13 cellular contexts compared by ENCODE assay signal in genomic region chr4:111689214-111689613, GRCh38.
DNase-seq lines count a peak whose midpoint lies in the region; ATAC-seq, FAIRE-seq and TF ChIP-seq lines count a peak whose summit lies in the region.
"Had no signal": no experiment of that assay in that cellular context is flagged by ENCODE, and none has a peak within 500 bp of the region (broad histone marks: within the 10 kb centered on the region; RNA-seq: fewer than 3 reads in every experiment).

No MANE protein-coding gene starts in this region.

- H3K4me1 ChIP-seq in right cardiac atrium (ENCODE audit: control insufficient read depth, insufficient read depth, low read length) (no peaks in the 10 kb centered on the region), thyroid gland (peaks cover 0 to 3% of the 10 kb centered on the region in 2 donors)

- H3K9me3 Mint-ChIP-seq in activated T-helper 1 cell treated with anti-CD3 and anti-CD28 coated beads, Interleukin-12 subunit alpha, Interleukin-12 subunit beta, Interleukin-2, Interleukin-4 antibody, amounts not matched to agents 30 ng/mL and 10 ng/mL and 1 ng/mL, durations not matched to agents 14 hours and 24 hours and 36 hours: no peaks in the 10 kb centered on the region

- H3K4me3 ChIP-seq in right cardiac atrium (ENCODE audit: low read length) (no peak overlapping the region), thyroid gland (replicated peaks in 1 of 3) (no peak overlapping the region)

- H3K27ac Mint-ChIP-seq in activated T-helper 1 cell treated with anti-CD3 and anti-CD28 coated beads, Interleukin-12 subunit alpha, Interleukin-12 subunit beta, Interleukin-2, Interleukin-4 antibody, amounts not matched to agents 30 ng/mL and 10 ng/mL and 1 ng/mL, durations not matched to agents 14 hours and 24 hours and 36 hours: no peak overlapping the region
- H3K27ac Mint-ChIP-seq: activated CD8-positive, alpha-beta T cell treated with anti-CD3 and anti-CD28 coated beads, Interleukin-2, amount 10 ng/mL, durations not matched to agents 7 days and 5 days had no signal

- intact Hi-C loops in right cardiac atrium (cut with DNase I): no loop called here
- intact Hi-C loops in thyroid gland (cut with DNase I): no loop called here
- intact Hi-C loops in activated T-helper 1 cell treated with anti-CD3 and anti-CD28 coated beads, Interleukin-12 subunit alpha, Interleukin-12 subunit beta, Interleukin-2, Interleukin-4 antibody, amounts not matched to agents 30 ng/mL and 10 ng/mL and 1 ng/mL, durations not matched to agents 14 hours and 24 hours and 36 hours (cut with micrococcal nuclease): no loop called here

- ATAC-seq in right cardiac atrium: peak; percentile 68 to 84
- ATAC-seq: activated CD8-positive, alpha-beta T cell treated with anti-CD3 and anti-CD28 coated beads, Interleukin-2, amount 10 ng/mL, durations not matched to agents 7 days and 5 days had no signal

- no peak for TF ChIP-seq CTCF in thyroid gland (IDR thresholded peaks at IDR 0.05)

- H3K27me3 Mint-ChIP-seq in activated T-helper 1 cell treated with anti-CD3 and anti-CD28 coated beads, Interleukin-12 subunit alpha, Interleukin-12 subunit beta, Interleukin-2, Interleukin-4 antibody, amounts not matched to agents 30 ng/mL and 10 ng/mL and 1 ng/mL, durations not matched to agents 14 hours and 24 hours and 36 hours (ENCODE audit: insufficient read depth): no peaks in the 10 kb centered on the region

- DNase-seq in NOMO-1 (lab: John Stamatoyannopoulos, UW; ENCODE audit: unreplicated experiment in 2 of 2) (peak; percentile 12 to 56), NOMO-1 treated with dmso at 0.1 percent for 144 hours (lab: John Stamatoyannopoulos, UW; ENCODE audit: unreplicated experiment) (no peak), right cardiac atrium (no peak), thyroid gland (peak; percentile 8 to 24), NCI-H345 (lab: John Stamatoyannopoulos, UW) (no peak), amniotic stem cell (lab: John Stamatoyannopoulos, UW) (no peak)
- no peak for DNase-seq in activated T-helper 1 cell treated with anti-CD3 and anti-CD28 coated beads, Interleukin-12 subunit alpha, Interleukin-12 subunit beta, Interleukin-2, Interleukin-4 antibody, amounts not matched to agents 30 ng/mL and 10 ng/mL and 1 ng/mL, durations not matched to agents 14 hours and 24 hours and 36 hours (ENCODE audit: low spot score)
- DNase-seq: activated CD8-positive, alpha-beta T cell treated with anti-CD3 and anti-CD28 coated beads, Interleukin-2, amount 10 ng/mL, durations not matched to agents 7 days and 5 days; anterior cingulate cortex; GF-D8; NCI-H2107 had no signal

- no peaks in the 10 kb centered on the region for H3K4me1 Mint-ChIP-seq in activated T-helper 1 cell treated with anti-CD3 and anti-CD28 coated beads, Interleukin-12 subunit alpha, Interleukin-12 subunit beta, Interleukin-2, Interleukin-4 antibody, amounts not matched to agents 30 ng/mL and 10 ng/mL and 1 ng/mL, durations not matched to agents 14 hours and 24 hours and 36 hours (ENCODE audit: low read depth)

- H3K27me3 ChIP-seq in right cardiac atrium (ENCODE audit: control insufficient read depth, insufficient read depth) (no peaks in the 10 kb centered on the region), thyroid gland (no peaks in the 10 kb centered on the region)

- H3K4me3 Mint-ChIP-seq in activated T-helper 1 cell treated with anti-CD3 and anti-CD28 coated beads, Interleukin-12 subunit alpha, Interleukin-12 subunit beta, Interleukin-2, Interleukin-4 antibody, amounts not matched to agents 30 ng/mL and 10 ng/mL and 1 ng/mL, durations not matched to agents 14 hours and 24 hours and 36 hours: no peak overlapping the region
- H3K4me3 Mint-ChIP-seq: activated CD8-positive, alpha-beta T cell treated with anti-CD3 and anti-CD28 coated beads, Interleukin-2, amount 10 ng/mL, durations not matched to agents 7 days and 5 days had no signal

- H3K36me3 Mint-ChIP-seq in activated T-helper 1 cell treated with anti-CD3 and anti-CD28 coated beads, Interleukin-12 subunit alpha, Interleukin-12 subunit beta, Interleukin-2, Interleukin-4 antibody, amounts not matched to agents 30 ng/mL and 10 ng/mL and 1 ng/mL, durations not matched to agents 14 hours and 24 hours and 36 hours (ENCODE audit: low read depth): no peaks in the 10 kb centered on the region

- no peak for TF ChIP-seq POLR2A in thyroid gland (IDR thresholded peaks at IDR 0.05)

- no peaks in the 10 kb centered on the region for H3K36me3 ChIP-seq in thyroid gland

- peak; percentile 97 for FAIRE-seq in TTC549 (lab: Jason Lieb, UNC)
- FAIRE-seq: frontal cortex had no signal

- H3K9me3 ChIP-seq in right cardiac atrium (ENCODE audit: control insufficient read depth, low read length) (no peaks in the 10 kb centered on the region), thyroid gland (no peaks in the 10 kb centered on the region)

- H3K27ac ChIP-seq in right cardiac atrium (ENCODE audit: low read length) (no peak overlapping the region), thyroid gland (no peak overlapping the region)

Comparison
In these comparisons a context has a peak if more than half of its experiments do, and no peak if none do; other contexts are left out.
1. DNase-seq: peak in NOMO-1 (2 of 2) and thyroid gland (2 of 2); none in NOMO-1 treated with dmso at 0.1 percent for 144 hours (single experiment), right cardiac atrium (0 of 3), NCI-H345 (single experiment), activated T-helper 1 cell treated with anti-CD3 and anti-CD28 coated beads, Interleukin-12 subunit alpha, Interleukin-12 subunit beta, Interleukin-2, Interleukin-4 antibody, amounts not matched to agents 30 ng/mL and 10 ng/mL and 1 ng/mL, durations not matched to agents 14 hours and 24 hours and 36 hours (single experiment) and amniotic stem cell (single experiment).